In the genomic region with DNA sequence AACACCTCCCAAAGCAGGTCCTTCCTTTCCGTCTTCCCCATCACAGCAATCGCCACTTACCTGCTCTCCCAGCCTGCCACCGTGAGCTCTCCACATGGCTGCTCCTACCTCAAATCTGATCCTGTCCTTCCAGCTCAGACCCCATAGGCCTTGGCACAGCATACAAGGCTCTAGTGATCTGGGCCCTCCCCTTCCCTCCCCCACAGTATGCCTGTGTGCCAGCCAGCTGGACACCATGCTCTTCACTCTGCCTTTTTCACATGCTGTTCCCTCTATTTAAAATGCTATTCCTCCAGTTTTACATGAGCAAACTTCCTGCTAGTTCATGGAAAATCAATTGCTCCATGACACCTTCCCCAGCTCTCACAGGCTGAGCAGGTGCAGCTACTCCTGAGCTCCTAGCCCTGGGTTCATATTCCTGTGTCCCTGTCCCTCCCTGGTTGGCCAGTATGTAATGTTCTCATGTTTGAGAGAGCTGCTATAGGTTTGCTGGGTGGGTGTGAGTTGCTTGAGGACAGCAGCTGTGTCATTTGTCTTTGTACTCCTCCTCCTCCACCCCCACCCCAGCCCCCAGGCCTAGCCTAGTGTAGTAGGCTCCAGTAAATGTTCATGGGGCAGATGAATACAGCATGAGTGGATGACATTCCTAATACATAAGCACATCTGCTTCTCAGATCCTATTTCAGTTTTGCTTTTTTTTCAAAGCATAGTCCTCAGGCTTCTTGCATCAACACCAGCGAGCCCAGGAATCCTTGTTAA, we compare ENCODE assay signal across 10 cellular contexts. TPM values are rescaled to one million over a fixed set of nuclear protein-coding genes. Genes with fewer than 3 reads are reported as not detected.
DNase-seq lines count a peak whose midpoint lies in the region; ATAC-seq, FAIRE-seq and TF ChIP-seq lines count a peak whose summit lies in the region.
"Had no signal": no experiment of that assay in that cellular context is flagged by ENCODE, and none has a peak within 500 bp of the region (broad histone marks: within the 10 kb centered on the region; RNA-seq: fewer than 3 reads in every experiment).

No MANE protein-coding gene starts in this region.

- H3K27ac ChIP-seq in keratinocyte (ENCODE audit: control insufficient read depth, insufficient read depth, low read length): peak overlapping the region; percentile 42

- peaks cover 48 to 52% of the 10 kb centered on the region in 2 experiments for H3K36me3 ChIP-seq in keratinocyte (ENCODE audit: control insufficient read depth in 2 of 2, extremely low read depth in 1 of 2, insufficient read depth in 2 of 2, low read length in 2 of 2)

- no peaks in the 10 kb centered on the region for H3K27me3 ChIP-seq in keratinocyte (ENCODE audit: control insufficient read depth, extremely low read depth, insufficient read depth, low read length)

- peaks cover 25% of the 10 kb centered on the region for H3K4me1 ChIP-seq in keratinocyte (ENCODE audit: control insufficient read depth, extremely low read depth, insufficient read depth, low read length)

- no peak for TF ChIP-seq CTCF in AG09309 (IDR thresholded peaks at IDR 0.05; ENCODE audit: control insufficient read depth, insufficient read depth, low read depth, low read length, missing control alignments)
- no peak for TF ChIP-seq CTCF in keratinocyte (optimal IDR thresholded peaks at IDR 0.05 in 1 of 3, IDR thresholded peaks at IDR 0.05 in 1 of 3, conservative IDR thresholded peaks at IDR 0.05 in 1 of 3; ENCODE audit: extremely low read depth in 1 of 3, insufficient read depth in 2 of 3, low read length in 3 of 3)

- H3K9me1 ChIP-seq in keratinocyte (ENCODE audit: control insufficient read depth, extremely low read depth, insufficient read depth, low read length): no peaks in the 10 kb centered on the region

- no peak overlapping the region for H3K4me3 ChIP-seq in AG09309 (ENCODE audit: control insufficient read depth, low read depth, low read length)
- no peak overlapping the region for H3K4me3 ChIP-seq in keratinocyte (ENCODE audit: control insufficient read depth in 2 of 3, extremely low read depth in 1 of 3, insufficient read depth in 2 of 3, low read depth in 1 of 3, low read length in 3 of 3)

- H3K9me3 ChIP-seq in keratinocyte (ENCODE audit: control insufficient read depth, low read depth, low read length): no peaks in the 10 kb centered on the region

- peak; percentile 91 for ATAC-seq in SK-N-SH treated with all-trans-retinoic acid at 6 μM for 48 hours
- ATAC-seq in HG03469 (IDR thresholded peaks at IDR 0.05; ENCODE audit: unreplicated experiment): no peak
- no peak for ATAC-seq in HG03354 (IDR thresholded peaks at IDR 0.05; ENCODE audit: poor library complexity, severe bottlenecking, unreplicated experiment)
- no peak for ATAC-seq in HG03378 (IDR thresholded peaks at IDR 0.05; ENCODE audit: unreplicated experiment)

- peak; percentile 39 for FAIRE-seq in keratinocyte (lab: Jason Lieb, UNC)
- FAIRE-seq: endothelial cell of umbilical vein had no signal

- peaks cover 18% of the 10 kb centered on the region for H4K20me1 ChIP-seq in keratinocyte (ENCODE audit: control insufficient read depth, extremely low read depth, insufficient read depth, low read length)

- peak overlapping the region; percentile 7 for H3K4me2 ChIP-seq in keratinocyte (ENCODE audit: control insufficient read depth, extremely low read depth, insufficient read depth, low read depth, low read length)

- DNase-seq in AG09309 (ENCODE audit: low read depth) (peak; percentile 71), LHCN-M2 (ENCODE audit: low read depth) (peak; percentile 97), keratinocyte (ENCODE audit: low read depth, low spot score) (no peak), cerebellum (ENCODE audit: low spot score) (no peak)

- no peak overlapping the region for H3K9ac ChIP-seq in keratinocyte (ENCODE audit: control insufficient read depth, extremely low read depth, insufficient read depth, low read length)

- H2AFZ ChIP-seq in keratinocyte (ENCODE audit: control insufficient read depth, low read length): no peak overlapping the region

- peaks cover 8% of the 10 kb centered on the region for H3K79me2 ChIP-seq in keratinocyte (ENCODE audit: control insufficient read depth, insufficient read depth, low read length)

- dilution Hi-C loops in keratinocyte (cut with MboI; ENCODE audit: extremely low pct_ligation_motif_present, low sequenced_read_pairs): no loop called here

TF ChIP-seq in SK-N-SH treated with all-trans-retinoic acid at 6 μM for 48 hours, 23 proteins besides CTCF, POLR2A, EP300 and RAD21 (continues in another document):
- no peak for TF ChIP-seq ZNF8 (CRISPR knock-in tag; IDR thresholded peaks at IDR 0.05)
- TF ChIP-seq, protein P1, sequence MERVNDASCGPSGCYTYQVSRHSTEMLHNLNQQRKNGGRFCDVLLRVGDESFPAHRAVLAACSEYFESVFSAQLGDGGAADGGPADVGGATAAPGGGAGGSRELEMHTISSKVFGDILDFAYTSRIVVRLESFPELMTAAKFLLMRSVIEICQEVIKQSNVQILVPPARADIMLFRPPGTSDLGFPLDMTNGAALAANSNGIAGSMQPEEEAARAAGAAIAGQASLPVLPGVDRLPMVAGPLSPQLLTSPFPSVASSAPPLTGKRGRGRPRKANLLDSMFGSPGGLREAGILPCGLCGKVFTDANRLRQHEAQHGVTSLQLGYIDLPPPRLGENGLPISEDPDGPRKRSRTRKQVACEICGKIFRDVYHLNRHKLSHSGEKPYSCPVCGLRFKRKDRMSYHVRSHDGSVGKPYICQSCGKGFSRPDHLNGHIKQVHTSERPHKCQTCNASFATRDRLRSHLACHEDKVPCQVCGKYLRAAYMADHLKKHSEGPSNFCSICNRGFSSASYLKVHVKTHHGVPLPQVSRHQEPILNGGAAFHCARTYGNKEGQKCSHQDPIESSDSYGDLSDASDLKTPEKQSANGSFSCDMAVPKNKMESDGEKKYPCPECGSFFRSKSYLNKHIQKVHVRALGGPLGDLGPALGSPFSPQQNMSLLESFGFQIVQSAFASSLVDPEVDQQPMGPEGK (CRISPR knock-in tag; IDR thresholded peaks at IDR 0.05; ENCODE audit: borderline replicate concordance): no peak
- TF ChIP-seq, protein P2, sequence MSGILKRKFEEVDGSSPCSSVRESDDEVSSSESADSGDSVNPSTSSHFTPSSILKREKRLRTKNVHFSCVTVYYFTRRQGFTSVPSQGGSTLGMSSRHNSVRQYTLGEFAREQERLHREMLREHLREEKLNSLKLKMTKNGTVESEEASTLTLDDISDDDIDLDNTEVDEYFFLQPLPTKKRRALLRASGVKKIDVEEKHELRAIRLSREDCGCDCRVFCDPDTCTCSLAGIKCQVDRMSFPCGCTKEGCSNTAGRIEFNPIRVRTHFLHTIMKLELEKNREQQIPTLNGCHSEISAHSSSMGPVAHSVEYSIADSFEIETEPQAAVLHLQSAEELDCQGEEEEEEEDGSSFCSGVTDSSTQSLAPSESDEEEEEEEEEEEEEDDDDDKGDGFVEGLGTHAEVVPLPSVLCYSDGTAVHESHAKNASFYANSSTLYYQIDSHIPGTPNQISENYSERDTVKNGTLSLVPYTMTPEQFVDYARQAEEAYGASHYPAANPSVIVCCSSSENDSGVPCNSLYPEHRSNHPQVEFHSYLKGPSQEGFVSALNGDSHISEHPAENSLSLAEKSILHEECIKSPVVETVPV (CRISPR knock-in tag; IDR thresholded peaks at IDR 0.05): no peak
- TF ChIP-seq CREB5 (CRISPR knock-in tag; IDR thresholded peaks at IDR 0.05; ENCODE audit: low read depth): no peak
- TF ChIP-seq PPARA (CRISPR knock-in tag; IDR thresholded peaks at IDR 0.05; ENCODE audit: borderline replicate concordance): no peak
- TF ChIP-seq GLIS3 (CRISPR knock-in tag; IDR thresholded peaks at IDR 0.05): no peak

RNA-seq across cellular contexts. Expression of gene TNNT2, which starts 6.3 kb away (rescaled TPM):
- total RNA-seq in LHCN-M2 (2014; rRNA removed) (62.1 and 156 TPM in 2 replicates), cerebellum (not detected)
- polyA plus RNA-seq in LHCN-M2 (2012): 624 TPM
- 0.61 to 2.3 TPM (median 1.4 TPM) in 3 replicates for polyA plus RNA-seq in keratinocyte
- 36.2 TPM for polyA plus RNA-seq in keratinocyte (2011; ENCODE audit: low read depth)
- polyA plus RNA-seq in keratinocyte (2011; cell fraction: cytosol; rRNA removed): 0.43 and 0.45 TPM in 2 replicates
- polyA plus RNA-seq in keratinocyte (2011; cell fraction: nucleus; rRNA removed): 9.6 and 9.8 TPM in 2 replicates
- polyA plus RNA-seq in keratinocyte (2012; ENCODE audit: low replicate concordance): 1.1 and 26.4 TPM in 2 replicates
- 0.59 to 4.1 TPM (median 3.5 TPM) in 3 replicates for polyA minus RNA-seq in keratinocyte
- not detected for polyA minus RNA-seq in keratinocyte (2011; cell fraction: cytosol; rRNA and poly(A)+ RNA removed)
- polyA minus RNA-seq in keratinocyte (2011; cell fraction: nucleus; rRNA and poly(A)+ RNA removed): 5.7 and 8.5 TPM in 2 replicates
- total RNA-seq: endothelial cell of umbilical vein had no signal
- polyA plus RNA-seq: endothelial cell of umbilical vein, neural cell had no signal

RNA-seq across cellular contexts. Expression of gene LAD1, which starts 15.3 kb away (rescaled TPM):
- total RNA-seq in LHCN-M2 (2014; rRNA removed) (0.64 and 2.2 TPM in 2 replicates), cerebellum (not detected)
- polyA plus RNA-seq in LHCN-M2 (2012): 1.5 TPM
- polyA plus RNA-seq in keratinocyte: 82.4 to 140 TPM (median 82.9 TPM) in 3 replicates
- 248 TPM for polyA plus RNA-seq in keratinocyte (2011; ENCODE audit: low read depth)
- polyA plus RNA-seq in keratinocyte (2011; cell fraction: cytosol; rRNA removed): 83.9 and 126 TPM in 2 replicates
- polyA plus RNA-seq in keratinocyte (2011; cell fraction: nucleus; rRNA removed): 92.0 and 120 TPM in 2 replicates
- polyA plus RNA-seq in keratinocyte (2012; ENCODE audit: low replicate concordance): 182 and 251 TPM in 2 replicates
- polyA minus RNA-seq in keratinocyte: 61.3 to 158 TPM (median 119 TPM) in 3 replicates
- polyA minus RNA-seq in keratinocyte (2011; cell fraction: cytosol; rRNA and poly(A)+ RNA removed): 119 TPM
- polyA minus RNA-seq in keratinocyte (2011; cell fraction: nucleus; rRNA and poly(A)+ RNA removed): 57.9 and 60.0 TPM in 2 replicates
- total RNA-seq: endothelial cell of umbilical vein had no signal
- polyA plus RNA-seq: endothelial cell of umbilical vein, neural cell had no signal

RNA-seq across cellular contexts. Expression of gene TNNI1, which starts 37.7 kb away (rescaled TPM):
- 1.7 and 25.7 TPM in 2 replicates for total RNA-seq in LHCN-M2 (2014; rRNA removed)
- 98.0 TPM for polyA plus RNA-seq in LHCN-M2 (2012)
- polyA plus RNA-seq in keratinocyte: not detected in 3 replicates
- polyA plus RNA-seq in keratinocyte (2011; ENCODE audit: low read depth): not detected
- polyA plus RNA-seq in keratinocyte (2011; cell fraction: cytosol; rRNA removed): not detected in 2 replicates
- polyA plus RNA-seq in keratinocyte (2011; cell fraction: nucleus; rRNA removed): not detected in 2 replicates
- polyA plus RNA-seq in keratinocyte (2012; ENCODE audit: low replicate concordance): 0.86 and 1.4 TPM in 2 replicates
- 0.06 TPM in 1 of 3 replicates, not detected in the others for polyA minus RNA-seq in keratinocyte
- not detected for polyA minus RNA-seq in keratinocyte (2011; cell fraction: cytosol; rRNA and poly(A)+ RNA removed)
- polyA minus RNA-seq in keratinocyte (2011; cell fraction: nucleus; rRNA and poly(A)+ RNA removed): 0.11 TPM in 1 of 2 replicates, not detected in the other
- total RNA-seq in cerebellum: 0.64 TPM
- total RNA-seq: endothelial cell of umbilical vein had no signal
- polyA plus RNA-seq: endothelial cell of umbilical vein had no signal

Comparison
In these comparisons a context has a peak if more than half of its experiments do, and no peak if none do; other contexts are left out.
1. DNase-seq: peak in AG09309 (single experiment) and LHCN-M2 (single experiment); none in keratinocyte (single experiment) and cerebellum (single experiment).
2. RNA of gene TNNT2, which starts 6.3 kb away (total RNA-seq): 62.1 to 156 TPM in LHCN-M2; not detected in cerebellum (single experiment); every median in the first group is over 10 times any median in the second.